ENCODE assay signal across 8 cellular contexts in the genomic region with DNA sequence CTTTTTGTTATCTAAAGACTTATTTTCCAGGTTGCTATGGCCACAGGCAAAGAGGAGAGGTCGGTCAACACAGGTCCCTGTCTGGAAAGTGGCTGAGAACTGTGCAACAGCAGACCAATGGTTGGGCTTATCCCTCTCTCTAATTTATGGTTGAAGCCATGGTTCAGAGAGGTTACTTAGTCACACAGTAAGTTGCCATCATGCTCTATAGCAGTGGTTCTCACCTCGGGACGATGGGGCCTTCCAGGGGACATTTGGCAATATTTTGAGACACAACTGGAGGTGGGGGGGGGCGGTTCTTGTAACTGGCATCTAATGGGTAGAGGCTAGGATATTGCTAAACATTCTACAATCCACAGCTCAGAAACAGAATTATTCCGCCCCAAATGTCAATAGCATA. TPM values are rescaled to one million over a fixed set of nuclear protein-coding genes. Genes with fewer than 3 reads are reported as not detected.
A peak's percentile ranks its signal among the peaks of the same experiment; 100 is the strongest.
DNase-seq lines count a peak whose midpoint lies in the region; ATAC-seq and TF ChIP-seq lines count a peak whose summit lies in the region.
"Had no signal": no experiment of that assay in that cellular context is flagged by ENCODE, and none has a peak within 500 bp of the region (broad histone marks: within the 10 kb centered on the region; RNA-seq: fewer than 3 reads in every experiment).

No MANE protein-coding gene starts in this region.

- no peaks in the 10 kb centered on the region for H3K79me2 ChIP-seq in GM23248 (ENCODE audit: insufficient read depth)

- H3K4me3 ChIP-seq in GM23248 (peak overlapping the region; percentile 94), Peyer's patch (no peak overlapping the region), esophagus muscularis mucosa (peak overlapping the region; percentile 75 to 97 (median 88)), gastrocnemius medialis (peak overlapping the region in 2 of 4 donors; percentile 86 to 87)

- ATAC-seq in gastrocnemius medialis (no peak), GM21423 (IDR thresholded peaks at IDR 0.05; ENCODE audit: unreplicated experiment) (no peak)

- no peak for DNase-seq in GM23248
- DNase-seq in Peyer's patch: no peak
- no peak for DNase-seq in esophagus muscularis mucosa (ENCODE audit: extremely low spot score)
- DNase-seq in gastrocnemius medialis: no peak
- DNase-seq in NCI-H1105 treated with DMSO at 0.1 percent for 48 hours (lab: John Stamatoyannopoulos, UW): no peak
- DNase-seq in COLO829 (ENCODE audit: low spot score): no peak

- H3K36me3 ChIP-seq in GM23248 (ENCODE audit: low read depth): no peaks in the 10 kb centered on the region
- H3K36me3 ChIP-seq in Peyer's patch: peaks cover 0 to 5% (median 0%) of the 10 kb centered on the region in 3 donors
- peaks cover 0 to 5% (median 0%) of the 10 kb centered on the region in 4 donors for H3K36me3 ChIP-seq in esophagus muscularis mucosa
- no peaks in the 10 kb centered on the region for H3K36me3 ChIP-seq in gastrocnemius medialis
- H3K36me3 ChIP-seq: right atrium auricular region had no signal

- H3K9me2 ChIP-seq in GM23248 (ENCODE audit: insufficient read depth): no peaks in the 10 kb centered on the region

- peak overlapping the region; percentile 82 for H3K9ac ChIP-seq in GM23248

- peak overlapping the region; percentile 97 for H2AFZ ChIP-seq in GM23248

- peaks cover 24% of the 10 kb centered on the region for H3F3A ChIP-seq in GM23248 (ENCODE audit: insufficient read depth)

- intact Hi-C loops in esophagus muscularis mucosa (cut with DNase I): loop anchor here (10.0 kb wide), 1 partner anchor 1517 kb away; no protein-coding TSS in a partner anchor
- intact Hi-C loops in gastrocnemius medialis (cut with DNase I; ENCODE audit: low total_unique reads): loop anchor here (1.0 to 10.0 kb wide), 2 partner anchors 143 to 397 kb away; no protein-coding TSS in a partner anchor

- H3K27me3 ChIP-seq in GM23248 (replicated peaks; ENCODE audit: insufficient read depth): no peaks in the 10 kb centered on the region
- no peaks in the 10 kb centered on the region for H3K27me3 ChIP-seq in Peyer's patch
- H3K27me3 ChIP-seq in esophagus muscularis mucosa: no peaks in the 10 kb centered on the region
- H3K27me3 ChIP-seq in gastrocnemius medialis: no peaks in the 10 kb centered on the region
- H3K27me3 ChIP-seq: right atrium auricular region had no signal

- H3K27ac ChIP-seq in GM23248 (peak overlapping the region; percentile 57), Peyer's patch (peak overlapping the region in 3 of 4 donors; percentile 79 to 88 (median 82)), esophagus muscularis mucosa (replicated peaks in 1 of 4) (peak overlapping the region; percentile 87 to 95 (median 92)), gastrocnemius medialis (peak overlapping the region; percentile 81 to 95 (median 92))

- in situ Hi-C loops in GM23248 (cut with MboI): no loop called here
- in situ Hi-C loops in gastrocnemius medialis (cut with MboI; ENCODE audit: low sequenced_read_pairs in 4 of 4): loop anchor here in 1 of 4 donors (5.0 to 25.0 kb wide), 3 partner anchors 140 to 1167 kb away; no protein-coding TSS in a partner anchor

- peak overlapping the region; percentile 95 for H3K4me2 ChIP-seq in GM23248 (ENCODE audit: unreplicated experiment)

- TF ChIP-seq CTCF in Peyer's patch (IDR thresholded peaks at IDR 0.05) (no peak), esophagus muscularis mucosa (IDR thresholded peaks at IDR 0.05) (no peak), gastrocnemius medialis (IDR thresholded peaks at IDR 0.05 in 4 of 5, conservative IDR thresholded peaks at IDR 0.05 in 1 of 5) (no peak)

- H4K20me1 ChIP-seq in GM23248 (ENCODE audit: insufficient read depth): no peaks in the 10 kb centered on the region

- WGBS in GM23248 (ENCODE audit: low coverage in 1 of 2, low lambda C conversion rate in 2 of 2, missing lambda C conversion rate in 2 of 2), 2 experiments: 48 to 55% methylated on average over 5 of the region's 5 CpGs
- WGBS in esophagus muscularis mucosa: 53% methylated on average over 5 of the region's 5 CpGs

- H3K4me1 ChIP-seq in GM23248 (ENCODE audit: insufficient read depth): peaks cover 28% of the 10 kb centered on the region
- H3K4me1 ChIP-seq in Peyer's patch: peaks cover 0 to 41% (median 0%) of the 10 kb centered on the region in 4 donors
- H3K4me1 ChIP-seq in esophagus muscularis mucosa: peaks cover 32 to 50% (median 49%) of the 10 kb centered on the region in 4 donors
- peaks cover 26 to 51% of the 10 kb centered on the region in 2 donors for H3K4me1 ChIP-seq in gastrocnemius medialis

- H3K9me3 ChIP-seq in GM23248 (ENCODE audit: low read depth) (no peaks in the 10 kb centered on the region), Peyer's patch (no peaks in the 10 kb centered on the region), esophagus muscularis mucosa (no peaks in the 10 kb centered on the region), gastrocnemius medialis (no peaks in the 10 kb centered on the region)
- H3K9me3 ChIP-seq: right atrium auricular region had no signal

- TF ChIP-seq POLR2A in Peyer's patch (IDR thresholded peaks at IDR 0.05): no peak
- no peak for TF ChIP-seq POLR2A in esophagus muscularis mucosa (IDR thresholded peaks at IDR 0.05; ENCODE audit: low read depth)
- no peak for TF ChIP-seq POLR2A in gastrocnemius medialis (IDR thresholded peaks at IDR 0.05)

- no peak for TF ChIP-seq EP300 in esophagus muscularis mucosa (IDR thresholded peaks at IDR 0.05)

RNA-seq across cellular contexts. Expression of gene LDAF1, which starts 0.8 kb away (rescaled TPM):
- total RNA-seq in GM23248 (2014; rRNA removed; shearing (Covaris generic)): 30.4 and 67.8 TPM in 2 replicates
- polyA plus RNA-seq in GM23248 (2016; fragmentation: Nextera tagmentation; extraction: Ambion mirVana): 33.2 and 34.5 TPM in 2 replicates
- total RNA-seq in Peyer's patch (10 to 100 TPM; 19.0 to 41.5 (median 28.1) TPM), esophagus muscularis mucosa (100 to 1,000 TPM in 3 of 4 donors, 10 to 100 TPM in 1; 98.7 to 208 (median 141) TPM), gastrocnemius medialis (10 to 100 TPM; 19.4 to 70.0 (median 34.3) TPM)

RNA-seq across cellular contexts. Expression of gene DNAH3, which starts 7.0 kb away (rescaled TPM):
- total RNA-seq in GM23248 (2014; rRNA removed; shearing (Covaris generic)): not detected in 2 replicates
- polyA plus RNA-seq in GM23248 (2016; fragmentation: Nextera tagmentation; extraction: Ambion mirVana): not detected in 2 replicates
- 1 to 10 TPM; 2.1 to 6.7 (median 4.5) TPM for total RNA-seq in Peyer's patch
- total RNA-seq in esophagus muscularis mucosa: under 1 TPM in 2 of 4 donors, not detected in 2; under 0.01 to 0.13 TPM
- under 1 TPM; 0.02 to 0.47 (median 0.21) TPM for total RNA-seq in gastrocnemius medialis

RNA-seq across cellular contexts. Expression of gene ZP2, which starts 53.7 kb away (rescaled TPM):
- not detected in 2 replicates for total RNA-seq in GM23248 (2014; rRNA removed; shearing (Covaris generic))
- not detected in 2 replicates for polyA plus RNA-seq in GM23248 (2016; fragmentation: Nextera tagmentation; extraction: Ambion mirVana)
- 1 to 10 TPM in 1 of 4 donors, under 1 TPM in 1, not detected in 2; 0.54 to 2.3 TPM for total RNA-seq in Peyer's patch
- not detected for total RNA-seq in esophagus muscularis mucosa
- total RNA-seq in gastrocnemius medialis: not detected
- total RNA-seq: right atrium auricular region had no signal

Comparison
In these comparisons a context has a peak if more than half of its experiments do, and no peak if none do; other contexts are left out.
1. H3K4me3 ChIP-seq: peak in GM23248 (single experiment) and esophagus muscularis mucosa (4 of 4); none in Peyer's patch (0 of 4).
2. Peak in every context shown above with its lines, with median percentiles within 50 percentile points of each other: H3K27ac ChIP-seq.